Comparison of ENCODE assay signal across 24 cellular contexts in the genomic region with DNA sequence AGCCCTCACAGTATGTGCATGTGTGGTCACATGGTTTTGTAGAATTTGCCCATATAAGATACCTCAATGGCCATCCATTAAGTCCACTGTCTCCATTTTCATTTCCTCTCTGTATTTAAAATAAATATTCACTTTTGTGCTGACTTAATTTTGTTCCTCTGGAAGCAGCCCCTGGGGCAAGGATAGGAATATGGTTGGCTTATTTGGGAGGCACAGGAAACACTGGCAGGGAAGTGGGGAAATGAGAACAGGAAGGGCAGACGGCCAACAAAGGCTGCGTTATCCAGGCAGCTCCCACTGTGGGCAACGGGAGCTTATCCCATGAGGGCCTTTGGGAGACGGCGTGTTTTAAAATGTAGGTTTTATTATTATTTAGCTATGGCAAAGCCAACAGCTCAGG.
DNase-seq lines count a peak whose midpoint lies in the region; ATAC-seq and TF ChIP-seq lines count a peak whose summit lies in the region.
"Had no signal": no experiment of that assay in that cellular context is flagged by ENCODE, and none has a peak within 500 bp of the region (broad histone marks: within the 10 kb centered on the region; RNA-seq: fewer than 3 reads in every experiment).

No MANE protein-coding gene starts in this region.

- H3K4me1 ChIP-seq in A673 (ENCODE audit: insufficient read depth, low read length, poor library complexity, severe bottlenecking): peaks cover 16% of the 10 kb centered on the region
- H3K4me1 ChIP-seq in endodermal cell (ENCODE audit: control insufficient read depth, insufficient read depth, low read length): peaks cover 14% of the 10 kb centered on the region
- H3K4me1 ChIP-seq: BE2C had no signal

- TF ChIP-seq CTCF in A673 (conservative IDR thresholded peaks at IDR 0.05; ENCODE audit: low read depth, low read length) (no peak), endodermal cell (conservative IDR thresholded peaks at IDR 0.05) (no peak)

- ATAC-seq in GM18502 (IDR thresholded peaks at IDR 0.05; ENCODE audit: poor library complexity, unreplicated experiment) (no peak), HG03378 (IDR thresholded peaks at IDR 0.05; ENCODE audit: unreplicated experiment) (no peak)
- ATAC-seq: HCT116 had no signal

- H3K27ac ChIP-seq in A673 (ENCODE audit: low read depth, low read length, poor library complexity, severe bottlenecking) (no peak overlapping the region), SK-N-MC (0 out of 2 replicates have a peak overlapping the region, but pooled peaks have one; percentile 25), endodermal cell (ENCODE audit: low read depth, low read length) (no peak overlapping the region)
- H3K27ac ChIP-seq: 22Rv1; BLaER1 treated with 17β-estradiol and CSF1 and Interleukin-3, amounts not matched to agents 10 nM and 100 nM had no signal

- H3K4me3 Mint-ChIP-seq in endodermal cell: no peak overlapping the region
- H3K4me3 Mint-ChIP-seq: CD14-positive monocyte; CD4-positive, alpha-beta T cell; CD8-positive, alpha-beta memory T cell had no signal

- H3K27ac Mint-ChIP-seq in endodermal cell: peak overlapping the region; percentile 14
- H3K27ac Mint-ChIP-seq: CD4-positive, alpha-beta T cell; CD8-positive, alpha-beta memory T cell had no signal

- no peaks in the 10 kb centered on the region for H3K9me3 ChIP-seq in A673 (ENCODE audit: low read depth, low read length, poor library complexity, severe bottlenecking)
- H3K9me3 ChIP-seq in SK-N-MC (ENCODE audit: low read depth, low read length): no peaks in the 10 kb centered on the region
- no peaks in the 10 kb centered on the region for H3K9me3 ChIP-seq in endodermal cell (ENCODE audit: control insufficient read depth, low read length)
- H3K9me3 ChIP-seq: BE2C; BLaER1 treated with 17β-estradiol and CSF1 and Interleukin-3, amounts not matched to agents 10 nM and 100 nM had no signal

- H3K4me1 Mint-ChIP-seq in endodermal cell: peaks cover 32% of the 10 kb centered on the region
- H3K4me1 Mint-ChIP-seq: CD8-positive, alpha-beta memory T cell had no signal

- H3K36me3 ChIP-seq in A673 (ENCODE audit: insufficient read depth, low read length, poor library complexity, severe bottlenecking) (no peaks in the 10 kb centered on the region), SK-N-MC (ENCODE audit: insufficient read depth, low read length) (no peaks in the 10 kb centered on the region), endodermal cell (ENCODE audit: control insufficient read depth, insufficient read depth, low read length) (no peaks in the 10 kb centered on the region)
- H3K36me3 ChIP-seq: BE2C; BLaER1 treated with 17β-estradiol and CSF1 and Interleukin-3, amounts not matched to agents 10 nM and 100 nM had no signal

- no peaks in the 10 kb centered on the region for H3K9me3 Mint-ChIP-seq in endodermal cell
- H3K9me3 Mint-ChIP-seq: CD14-positive monocyte; CD4-positive, alpha-beta T cell; CD8-positive, alpha-beta memory T cell had no signal

- POLR2A ChIA-PET in A673 (lab: Charles Lee; ENCODE audit: low non-redundant PET): no interaction called here

- no peak overlapping the region for H3K9ac ChIP-seq in SK-N-MC (ENCODE audit: insufficient read length)
- no peak overlapping the region for H3K9ac ChIP-seq in endodermal cell (ENCODE audit: extremely low read depth, low read length, poor library complexity, severe bottlenecking)
- H3K9ac ChIP-seq: BLaER1 treated with 17β-estradiol and CSF1 and Interleukin-3, amounts not matched to agents 10 nM and 100 nM had no signal

- H3K27me3 Mint-ChIP-seq in endodermal cell (ENCODE audit: insufficient read depth): no peaks in the 10 kb centered on the region
- H3K27me3 Mint-ChIP-seq: CD4-positive, alpha-beta T cell had no signal

- DNase-seq in A673 (ENCODE audit: low spot score) (peak; percentile 71), SK-N-MC (ENCODE audit: low read depth, low spot score) (peak; percentile 89), endodermal cell (no peak), foreskin melanocyte (peak; percentile 59), HCEC 1CT (no peak), anterior cingulate cortex (lab: John Stamatoyannopoulos, UW) (no peak)
- DNase-seq: ACHN; AML-193; BE2C; Calu3; CD4-positive, alpha-beta T cell; CD8-positive, alpha-beta memory T cell; COR-L47; DMS53; DMS79 treated with DMSO at 0.1 percent for 48 hours; GF-D8; GOT3; H7 had no signal

- CTCF ChIA-PET in A673 (lab: Charles Lee): no interaction called here

- 77 to 100% methylated on average over 3 to 5 of the region's 5 CpGs for WGBS in endodermal cell (ENCODE audit: insufficient coverage in 1 of 2, insufficient read length in 1 of 2), 2 experiments

- H3K27me3 ChIP-seq in A673 (replicated peaks; ENCODE audit: insufficient read depth, low read depth, low read length, poor library complexity) (no peaks in the 10 kb centered on the region), endodermal cell (ENCODE audit: control insufficient read depth, insufficient read depth, low read length, poor library complexity, severe bottlenecking) (no peaks in the 10 kb centered on the region)
- H3K27me3 ChIP-seq: BE2C; BLaER1 treated with 17β-estradiol and CSF1 and Interleukin-3, amounts not matched to agents 10 nM and 100 nM had no signal

- H3K4me3 ChIP-seq in A673 (ENCODE audit: low read depth, low read length, poor library complexity, severe bottlenecking): no peak overlapping the region
- H3K4me3 ChIP-seq in SK-N-MC: peak overlapping the region; percentile 11; the same call in 1 of the 2 replicates
- no peak overlapping the region for H3K4me3 ChIP-seq in endodermal cell (ENCODE audit: low read length)
- H3K4me3 ChIP-seq: BLaER1 treated with 17β-estradiol and CSF1 and Interleukin-3, amounts not matched to agents 10 nM and 100 nM had no signal

- intact Hi-C loops in A673 (cut with micrococcal nuclease; ENCODE audit: unreplicated experiment): no loop called here

- no TSS peak for BruUV-seq in A673 (replicated peaks; lab: Mats Ljungman, UMichigan)

- no peaks in the 10 kb centered on the region for H3K36me3 Mint-ChIP-seq in endodermal cell (ENCODE audit: low read depth)
- H3K36me3 Mint-ChIP-seq: CD14-positive monocyte; CD8-positive, alpha-beta memory T cell had no signal

Comparison
In these comparisons a context has a peak if more than half of its experiments do, and no peak if none do; other contexts are left out.
1. DNase-seq: peak in A673 (single experiment), SK-N-MC (single experiment) and foreskin melanocyte (single experiment); none in endodermal cell (single experiment), HCEC 1CT (single experiment) and anterior cingulate cortex (0 of 58).